In the genomic region with DNA sequence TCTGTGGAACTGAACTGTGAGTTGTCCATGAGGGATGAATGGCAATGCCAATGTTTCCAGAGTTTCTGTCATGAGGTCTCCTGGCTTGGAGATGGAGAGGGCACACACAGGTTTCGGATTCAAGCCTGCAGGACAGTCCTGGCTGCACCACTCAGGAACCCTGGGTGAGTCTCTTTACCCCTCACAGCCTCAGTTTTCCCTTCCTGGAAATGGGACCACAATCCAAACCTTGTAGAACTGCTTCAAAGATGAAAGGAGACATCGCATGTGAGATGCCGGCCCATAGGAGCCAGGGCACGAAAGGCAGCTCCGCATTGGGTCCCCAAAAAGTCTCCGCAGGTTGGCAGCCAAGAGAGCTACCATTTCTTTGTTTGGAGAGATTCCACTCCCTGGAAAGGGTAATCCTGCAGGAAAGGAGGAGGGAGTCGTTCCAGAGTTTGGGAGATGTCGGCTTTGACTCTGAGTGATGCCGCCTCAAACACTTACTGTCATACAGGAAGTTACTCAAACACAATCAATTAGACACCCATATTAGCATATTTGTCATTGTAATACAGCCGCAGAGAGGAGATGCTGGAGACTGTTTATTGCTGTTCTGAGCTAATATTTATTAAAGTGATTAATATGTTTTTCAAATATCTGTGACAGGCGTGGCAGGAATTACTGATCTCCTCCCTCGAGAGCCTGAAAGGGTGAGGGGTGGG, we compare ENCODE assay signal across 23 cellular contexts.
"Had no signal": no experiment of that assay in that cellular context is flagged by ENCODE, and none has a peak within 500 bp of the region (broad histone marks: within the 10 kb centered on the region; RNA-seq: fewer than 3 reads in every experiment).

No MANE protein-coding gene starts in this region.

- H3K4me3 Mint-ChIP-seq: endodermal cell; naive thymus-derived CD8-positive, alpha-beta T cell; neural crest cell had no signal

- H3K36me3 ChIP-seq: heart right ventricle, pancreas, sigmoid colon, tibial nerve, upper lobe of right lung had no signal

- H3K4me3 ChIP-seq: coronary artery, heart right ventricle, mucosa of descending colon, pancreas, psoas muscle, sigmoid colon, skin epidermis, testis, tibial nerve, upper lobe of right lung had no signal

- H3K27me3 ChIP-seq: pancreas, testis, tibial nerve, upper lobe of right lung had no signal

- H3K36me3 Mint-ChIP-seq: naive thymus-derived CD8-positive, alpha-beta T cell had no signal

- DNase-seq: central memory CD4-positive, alpha-beta T cell; effector CD4-positive, alpha-beta T cell; endodermal cell; heart right ventricle; hypothalamus; mucosa of descending colon; occipital lobe; pancreas; sigmoid colon; stimulated activated CD4-positive, alpha-beta T cell treated with anti-CD3 and anti-CD28 coated beads, Interleukin-12 subunit alpha, Interleukin-12 subunit beta, amount 100 ng/mL, for 4 hours; stimulated activated naive CD4-positive, alpha-beta T cell; testis; upper lobe of right lung had no signal

- FAIRE-seq: frontal cortex, islet of Langerhans, pancreas had no signal

- ATAC-seq: esophagus mucosa; left lobe of liver; mucosa of descending colon; naive thymus-derived CD8-positive, alpha-beta T cell; pancreas; psoas muscle; upper lobe of right lung had no signal

- H3K9me3 Mint-ChIP-seq: endodermal cell; naive thymus-derived CD8-positive, alpha-beta T cell; neural crest cell had no signal

- H3K27ac Mint-ChIP-seq: endodermal cell; naive thymus-derived CD8-positive, alpha-beta T cell had no signal
